In the genomic region with DNA sequence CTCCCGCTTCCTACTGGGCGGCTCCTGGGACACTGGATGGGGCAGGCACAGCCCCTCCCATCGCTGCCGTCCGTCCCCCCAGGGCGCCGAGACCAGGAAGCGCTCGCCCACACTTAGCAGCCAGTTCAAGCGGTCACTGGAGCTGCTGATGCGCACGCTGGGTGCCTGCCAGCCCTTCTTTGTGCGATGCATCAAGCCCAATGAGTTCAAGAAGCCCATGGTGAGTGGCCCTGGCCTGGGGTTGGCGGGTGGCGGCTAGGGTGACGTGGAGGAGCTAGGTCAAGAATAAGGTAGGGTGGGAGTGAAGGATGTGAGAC, we compare ENCODE assay signal across 1 cellular context.
TF ChIP-seq lines count a peak whose summit lies in the region.

No MANE protein-coding gene starts in this region.

TF ChIP-seq in GM23338, 12 proteins besides CTCF, POLR2A, EP300 and RAD21 (continued from another document):
- TF ChIP-seq, protein P1, sequence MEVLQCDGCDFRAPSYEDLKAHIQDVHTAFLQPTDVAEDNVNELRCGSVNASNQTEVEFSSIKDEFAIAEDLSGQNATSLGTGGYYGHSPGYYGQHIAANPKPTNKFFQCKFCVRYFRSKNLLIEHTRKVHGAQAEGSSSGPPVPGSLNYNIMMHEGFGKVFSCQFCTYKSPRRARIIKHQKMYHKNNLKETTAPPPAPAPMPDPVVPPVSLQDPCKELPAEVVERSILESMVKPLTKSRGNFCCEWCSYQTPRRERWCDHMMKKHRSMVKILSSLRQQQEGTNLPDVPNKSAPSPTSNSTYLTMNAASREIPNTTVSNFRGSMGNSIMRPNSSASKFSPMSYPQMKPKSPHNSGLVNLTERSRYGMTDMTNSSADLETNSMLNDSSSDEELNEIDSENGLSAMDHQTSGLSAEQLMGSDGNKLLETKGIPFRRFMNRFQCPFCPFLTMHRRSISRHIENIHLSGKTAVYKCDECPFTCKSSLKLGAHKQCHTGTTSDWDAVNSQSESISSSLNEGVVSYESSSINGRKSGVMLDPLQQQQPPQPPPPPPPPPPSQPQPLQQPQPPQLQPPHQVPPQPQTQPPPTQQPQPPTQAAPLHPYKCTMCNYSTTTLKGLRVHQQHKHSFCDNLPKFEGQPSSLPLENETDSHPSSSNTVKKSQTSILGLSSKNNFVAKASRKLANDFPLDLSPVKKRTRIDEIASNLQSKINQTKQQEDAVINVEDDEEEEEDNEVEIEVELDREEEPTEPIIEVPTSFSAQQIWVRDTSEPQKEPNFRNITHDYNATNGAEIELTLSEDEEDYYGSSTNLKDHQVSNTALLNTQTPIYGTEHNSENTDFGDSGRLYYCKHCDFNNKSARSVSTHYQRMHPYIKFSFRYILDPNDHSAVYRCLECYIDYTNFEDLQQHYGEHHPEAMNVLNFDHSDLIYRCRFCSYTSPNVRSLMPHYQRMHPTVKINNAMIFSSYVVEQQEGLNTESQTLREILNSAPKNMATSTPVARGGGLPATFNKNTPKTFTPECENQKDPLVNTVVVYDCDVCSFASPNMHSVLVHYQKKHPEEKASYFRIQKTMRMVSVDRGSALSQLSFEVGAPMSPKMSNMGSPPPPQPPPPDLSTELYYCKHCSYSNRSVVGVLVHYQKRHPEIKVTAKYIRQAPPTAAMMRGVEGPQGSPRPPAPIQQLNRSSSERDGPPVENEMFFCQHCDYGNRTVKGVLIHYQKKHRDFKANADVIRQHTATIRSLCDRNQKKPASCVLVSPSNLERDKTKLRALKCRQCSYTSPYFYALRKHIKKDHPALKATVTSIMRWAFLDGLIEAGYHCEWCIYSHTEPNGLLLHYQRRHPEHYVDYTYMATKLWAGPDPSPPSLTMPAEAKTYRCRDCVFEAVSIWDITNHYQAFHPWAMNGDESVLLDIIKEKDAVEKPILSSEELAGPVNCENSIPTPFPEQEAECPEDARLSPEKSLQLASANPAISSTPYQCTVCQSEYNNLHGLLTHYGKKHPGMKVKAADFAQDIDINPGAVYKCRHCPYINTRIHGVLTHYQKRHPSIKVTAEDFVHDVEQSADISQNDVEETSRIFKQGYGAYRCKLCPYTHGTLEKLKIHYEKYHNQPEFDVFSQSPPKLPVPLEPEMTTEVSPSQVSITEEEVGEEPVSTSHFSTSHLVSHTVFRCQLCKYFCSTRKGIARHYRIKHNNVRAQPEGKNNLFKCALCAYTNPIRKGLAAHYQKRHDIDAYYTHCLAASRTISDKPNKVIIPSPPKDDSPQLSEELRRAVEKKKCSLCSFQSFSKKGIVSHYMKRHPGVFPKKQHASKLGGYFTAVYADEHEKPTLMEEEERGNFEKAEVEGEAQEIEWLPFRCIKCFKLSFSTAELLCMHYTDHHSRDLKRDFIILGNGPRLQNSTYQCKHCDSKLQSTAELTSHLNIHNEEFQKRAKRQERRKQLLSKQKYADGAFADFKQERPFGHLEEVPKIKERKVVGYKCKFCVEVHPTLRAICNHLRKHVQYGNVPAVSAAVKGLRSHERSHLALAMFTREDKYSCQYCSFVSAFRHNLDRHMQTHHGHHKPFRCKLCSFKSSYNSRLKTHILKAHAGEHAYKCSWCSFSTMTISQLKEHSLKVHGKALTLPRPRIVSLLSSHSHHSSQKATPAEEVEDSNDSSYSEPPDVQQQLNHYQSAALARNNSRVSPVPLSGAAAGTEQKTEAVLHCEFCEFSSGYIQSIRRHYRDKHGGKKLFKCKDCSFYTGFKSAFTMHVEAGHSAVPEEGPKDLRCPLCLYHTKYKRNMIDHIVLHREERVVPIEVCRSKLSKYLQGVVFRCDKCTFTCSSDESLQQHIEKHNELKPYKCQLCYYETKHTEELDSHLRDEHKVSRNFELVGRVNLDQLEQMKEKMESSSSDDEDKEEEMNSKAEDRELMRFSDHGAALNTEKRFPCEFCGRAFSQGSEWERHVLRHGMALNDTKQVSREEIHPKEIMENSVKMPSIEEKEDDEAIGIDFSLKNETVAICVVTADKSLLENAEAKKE (CRISPR knock-in tag; IDR thresholded peaks at IDR 0.05): no peak
- TF ChIP-seq, protein P2, sequence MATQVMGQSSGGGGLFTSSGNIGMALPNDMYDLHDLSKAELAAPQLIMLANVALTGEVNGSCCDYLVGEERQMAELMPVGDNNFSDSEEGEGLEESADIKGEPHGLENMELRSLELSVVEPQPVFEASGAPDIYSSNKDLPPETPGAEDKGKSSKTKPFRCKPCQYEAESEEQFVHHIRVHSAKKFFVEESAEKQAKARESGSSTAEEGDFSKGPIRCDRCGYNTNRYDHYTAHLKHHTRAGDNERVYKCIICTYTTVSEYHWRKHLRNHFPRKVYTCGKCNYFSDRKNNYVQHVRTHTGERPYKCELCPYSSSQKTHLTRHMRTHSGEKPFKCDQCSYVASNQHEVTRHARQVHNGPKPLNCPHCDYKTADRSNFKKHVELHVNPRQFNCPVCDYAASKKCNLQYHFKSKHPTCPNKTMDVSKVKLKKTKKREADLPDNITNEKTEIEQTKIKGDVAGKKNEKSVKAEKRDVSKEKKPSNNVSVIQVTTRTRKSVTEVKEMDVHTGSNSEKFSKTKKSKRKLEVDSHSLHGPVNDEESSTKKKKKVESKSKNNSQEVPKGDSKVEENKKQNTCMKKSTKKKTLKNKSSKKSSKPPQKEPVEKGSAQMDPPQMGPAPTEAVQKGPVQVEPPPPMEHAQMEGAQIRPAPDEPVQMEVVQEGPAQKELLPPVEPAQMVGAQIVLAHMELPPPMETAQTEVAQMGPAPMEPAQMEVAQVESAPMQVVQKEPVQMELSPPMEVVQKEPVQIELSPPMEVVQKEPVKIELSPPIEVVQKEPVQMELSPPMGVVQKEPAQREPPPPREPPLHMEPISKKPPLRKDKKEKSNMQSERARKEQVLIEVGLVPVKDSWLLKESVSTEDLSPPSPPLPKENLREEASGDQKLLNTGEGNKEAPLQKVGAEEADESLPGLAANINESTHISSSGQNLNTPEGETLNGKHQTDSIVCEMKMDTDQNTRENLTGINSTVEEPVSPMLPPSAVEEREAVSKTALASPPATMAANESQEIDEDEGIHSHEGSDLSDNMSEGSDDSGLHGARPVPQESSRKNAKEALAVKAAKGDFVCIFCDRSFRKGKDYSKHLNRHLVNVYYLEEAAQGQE (IDR thresholded peaks at IDR 0.05; ENCODE audit: unreplicated experiment): no peak
- no peak for TF ChIP-seq EZH2 (IDR thresholded peaks at IDR 0.05; ENCODE audit: low read depth, unreplicated experiment)
- TF ChIP-seq CREB1 (CRISPR knock-in tag; IDR thresholded peaks at IDR 0.05; ENCODE audit: low read depth): no peak
- no peak for TF ChIP-seq NANOG (IDR thresholded peaks at IDR 0.05; ENCODE audit: borderline replicate concordance)
- TF ChIP-seq ZNF114 (CRISPR knock-in tag; IDR thresholded peaks at IDR 0.05): no peak
TF ChIP-seq in GM23338: peak in this region for 0.
